ENCODE assay signal across 8 cellular contexts in genomic region chr20:62925420-62926228, GRCh38. TPM values are rescaled to one million over a fixed set of nuclear protein-coding genes. Genes with fewer than 3 reads are reported as not detected.
DNase-seq lines count a peak whose midpoint lies in the region; ATAC-seq and TF ChIP-seq lines count a peak whose summit lies in the region.

No MANE protein-coding gene starts in this region.

- no peaks in the 10 kb centered on the region for H3K9me3 Mint-ChIP-seq in T-cell
- H3K9me3 Mint-ChIP-seq in stimulated activated memory B cell treated with anti-CD40 and anti-IgM and Interleukin-4, amounts not matched to agents 10 μg/mL and 1 μg/mL and 100 μg/mL, for 72 hours = no peaks in the 10 kb centered on the region

- POLR2A ChIA-PET in T-cell (lab: Charles Lee) = interaction anchor here in 1 of 2 donors (1.8 kb wide), 1 partner anchor 10 kb away, joined by 4 read pairs; no protein-coding TSS in a partner anchor

- H3K4me3 ChIP-seq in cardiac fibroblast (replicated peaks in 1 of 2; ENCODE audit: low read depth in 2 of 2, low read length in 2 of 2) = peak overlapping the region; percentile 92 to 95

- peak; percentile 22 for ATAC-seq in GM19035 (IDR thresholded peaks at IDR 0.05; ENCODE audit: unreplicated experiment)
- ATAC-seq in HG03439 (IDR thresholded peaks at IDR 0.05; ENCODE audit: unreplicated experiment) = peak; percentile 25
- peak in 3 of 4 experiments; percentile 8 to 30 (median 16) for ATAC-seq in T-cell (replicated peaks in 1 of 4)
- peak; percentile 56 for ATAC-seq in stimulated activated memory B cell treated with anti-CD40 and anti-IgM and Interleukin-4, amounts not matched to agents 10 μg/mL and 1 μg/mL and 100 μg/mL, for 72 hours

- H3K4me3 Mint-ChIP-seq in T-cell = peak overlapping the region; percentile 95 to 97 (median 95)
- peak overlapping the region; percentile 91 for H3K4me3 Mint-ChIP-seq in stimulated activated memory B cell treated with anti-CD40 and anti-IgM and Interleukin-4, amounts not matched to agents 10 μg/mL and 1 μg/mL and 100 μg/mL, for 72 hours

- CTCF ChIA-PET in T-cell (lab: Charles Lee) = interaction anchor here in 1 of 2 donors (0.7 to 1.8 kb wide), 3 partner anchors 9 to 64 kb away, joined by 3 to 6 read pairs (median 3); partner anchors contain the start of gene TCFL5

- H3K27ac Mint-ChIP-seq in T-cell = peak overlapping the region; percentile 93 to 94
- peak overlapping the region; percentile 95 for H3K27ac Mint-ChIP-seq in stimulated activated memory B cell treated with anti-CD40 and anti-IgM and Interleukin-4, amounts not matched to agents 10 μg/mL and 1 μg/mL and 100 μg/mL, for 72 hours

- peaks cover 74 to 81% (median 76%) of the 10 kb centered on the region in 3 donors for H3K4me1 Mint-ChIP-seq in T-cell
- peaks cover 78% of the 10 kb centered on the region for H3K4me1 Mint-ChIP-seq in stimulated activated memory B cell treated with anti-CD40 and anti-IgM and Interleukin-4, amounts not matched to agents 10 μg/mL and 1 μg/mL and 100 μg/mL, for 72 hours

- DNase-seq in AG08396 (ENCODE audit: low spot score) = peak; percentile 43
- DNase-seq in T-cell = peak in 33 of 34 experiments; percentile 31 to 64 (median 51)
- peak; percentile 26 to 38 for DNase-seq in cardiac fibroblast (ENCODE audit: low read depth in 2 of 2)
- peak; percentile 52 for DNase-seq in left kidney (ENCODE audit: low read depth, low spot score)
- no peak for DNase-seq in NCI-H446 treated with DMSO at 0.1 percent for 48 hours (lab: John Stamatoyannopoulos, UW)

- H3K36me3 Mint-ChIP-seq in T-cell = no peaks in the 10 kb centered on the region
- no peaks in the 10 kb centered on the region for H3K36me3 Mint-ChIP-seq in stimulated activated memory B cell treated with anti-CD40 and anti-IgM and Interleukin-4, amounts not matched to agents 10 μg/mL and 1 μg/mL and 100 μg/mL, for 72 hours

- no peaks in the 10 kb centered on the region for H3K27me3 Mint-ChIP-seq in T-cell
- no peaks in the 10 kb centered on the region for H3K27me3 Mint-ChIP-seq in stimulated activated memory B cell treated with anti-CD40 and anti-IgM and Interleukin-4, amounts not matched to agents 10 μg/mL and 1 μg/mL and 100 μg/mL, for 72 hours

- TF ChIP-seq CTCF in cardiac fibroblast (IDR thresholded peaks at IDR 0.05; ENCODE audit: low read depth, low read length) = no peak

RNA-seq across cellular contexts. Expression of gene DIDO1, which starts 0.7 kb away (rescaled TPM):
- 100 to 1,000 TPM in 3 of 5 donors, 10 to 100 TPM in 2; 70.5 to 116 (median 113) TPM for total RNA-seq in T-cell

RNA-seq across cellular contexts. Expression of gene GID8, which starts 12.3 kb away (rescaled TPM):
- 10 to 100 TPM; 33.1 to 43.4 (median 41.2) TPM for total RNA-seq in T-cell

RNA-seq across cellular contexts. Expression of gene SLC17A9, which starts 26.9 kb away (rescaled TPM):
- total RNA-seq in T-cell = 1 to 10 TPM; 5.3 to 8.8 (median 8.3) TPM
